In the genomic region with DNA sequence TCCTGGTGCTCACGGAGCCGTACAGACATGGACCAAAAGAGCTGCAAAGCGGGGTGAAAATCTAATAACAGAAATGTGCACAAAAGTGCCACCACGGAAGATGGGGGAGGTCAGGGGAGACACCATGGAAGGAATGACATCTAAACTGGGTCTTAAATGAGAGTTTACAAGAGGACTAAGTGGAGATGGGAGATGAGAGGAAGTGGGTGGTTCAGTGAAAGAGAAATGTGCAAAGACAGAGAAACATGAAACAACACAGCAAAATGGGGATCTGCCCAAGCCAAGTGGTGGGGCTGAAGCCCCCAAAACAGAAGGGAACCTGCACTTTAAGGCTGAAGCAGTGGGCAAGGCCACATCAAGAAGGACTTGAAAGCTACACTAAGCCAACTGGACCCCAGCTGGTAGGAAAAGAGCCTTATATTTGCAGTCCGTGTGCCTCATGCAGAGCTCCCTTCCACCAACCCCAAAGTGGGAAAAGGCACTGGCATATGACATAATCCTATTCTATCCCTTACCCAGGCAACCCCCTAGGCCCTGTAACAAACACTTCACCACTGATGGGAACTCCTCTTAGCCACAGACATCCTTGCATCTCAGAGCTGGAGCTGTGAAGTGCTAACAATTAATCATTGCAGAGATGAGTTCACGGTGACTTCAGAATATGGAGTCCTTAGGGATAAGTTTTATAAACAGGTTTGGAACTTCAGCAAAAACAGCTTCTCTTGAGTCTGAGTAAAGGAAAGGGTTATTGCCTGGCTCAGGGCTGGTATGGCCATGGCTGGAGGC, we compare ENCODE assay signal across 2 cellular contexts.
TF ChIP-seq lines count a peak whose summit lies in the region.

No MANE protein-coding gene starts in this region.

TF ChIP-seq in H1, 55 proteins besides CTCF, POLR2A, EP300 and RAD21:
- TF ChIP-seq BACH1 (IDR thresholded peaks at IDR 0.05; ENCODE audit: low read length) = no peak
- TF ChIP-seq SAP30 (IDR thresholded peaks at IDR 0.05; ENCODE audit: insufficient read depth, insufficient replicate concordance, low read length) = no peak
- no peak for TF ChIP-seq RNF2 (IDR thresholded peaks at IDR 0.05; ENCODE audit: borderline replicate concordance, low read depth, low read length, missing control alignments, poor library complexity, severe bottlenecking)
- TF ChIP-seq KDM4A (IDR thresholded peaks at IDR 0.05; ENCODE audit: low read depth, low read length, severe bottlenecking) = no peak

TF ChIP-seq in GM23338, 12 proteins besides CTCF, POLR2A, EP300 and RAD21:
- TF ChIP-seq EZH2 (IDR thresholded peaks at IDR 0.05; ENCODE audit: low read depth, unreplicated experiment) = no peak
- TF ChIP-seq EZH2phosphoT487 (IDR thresholded peaks at IDR 0.05; ENCODE audit: unreplicated experiment) = no peak
- TF ChIP-seq STAT1 (IDR thresholded peaks at IDR 0.05; ENCODE audit: unreplicated experiment) = no peak
- no peak for TF ChIP-seq JUNB (IDR thresholded peaks at IDR 0.05; ENCODE audit: unreplicated experiment)
- no peak for TF ChIP-seq ZNF331 (CRISPR knock-in tag; IDR thresholded peaks at IDR 0.05; ENCODE audit: low read depth)
- TF ChIP-seq POLR2AphosphoS5 (IDR thresholded peaks at IDR 0.05; ENCODE audit: low read depth) = no peak
